In the genomic region with DNA sequence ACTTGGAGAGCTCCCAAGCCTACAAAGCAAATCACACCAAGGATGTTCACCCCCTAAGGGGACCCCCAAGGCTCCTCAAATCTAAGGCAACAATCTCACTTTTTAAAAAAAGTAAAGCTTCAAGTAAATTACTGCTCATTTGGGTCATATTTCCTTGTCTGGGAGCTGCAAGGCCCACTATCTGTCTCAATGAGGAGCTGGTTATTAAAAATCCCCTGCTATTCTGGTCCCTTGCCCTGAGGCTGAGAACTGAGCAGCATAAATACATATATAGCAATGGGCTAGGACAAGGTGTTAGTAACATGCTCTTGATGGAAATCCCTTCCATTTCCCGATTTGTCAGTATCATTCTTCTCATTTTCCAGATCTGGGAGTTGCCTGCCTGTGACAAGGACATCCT, we compare ENCODE assay signal across 9 cellular contexts.
A peak's percentile ranks its signal among the peaks of the same experiment; 100 is the strongest.
DNase-seq lines count a peak whose midpoint lies in the region; ATAC-seq and TF ChIP-seq lines count a peak whose summit lies in the region.
"Had no signal": no experiment of that assay in that cellular context is flagged by ENCODE, and none has a peak within 500 bp of the region (broad histone marks: within the 10 kb centered on the region; RNA-seq: fewer than 3 reads in every experiment).

No MANE protein-coding gene starts in this region.

- H3K27ac Mint-ChIP-seq in activated naive CD4-positive, alpha-beta T cell treated with anti-CD3 and anti-CD28 coated beads, Interleukin-2, amount 10 ng/mL, durations not matched to agents 7 days and 5 days = peak overlapping the region; percentile 92
- peak overlapping the region; percentile 91 for H3K27ac Mint-ChIP-seq in activated T-helper 2 cell treated with anti-CD3 and anti-CD28 coated beads, Interferon-gamma antibody, Interleukin-2, Interleukin-4, amounts not matched to agents 10 μg/mL and 5 μg/mL and 100 μg/mL, durations not matched to agents 14 hours and 24 hours and 36 hours

- in situ Hi-C loops in transverse colon (cut with MboI; ENCODE audit: low pct_ligation_motif_present in 1 of 4, low pct_unique_long_range_greater_than_20kb in 1 of 4, low sequenced_read_pairs in 3 of 4) = loop anchor here in 1 of 4 donors (25.0 kb wide), 1 partner anchor 156 kb away; no protein-coding TSS in a partner anchor

- TF ChIP-seq CTCF in lung (IDR thresholded peaks at IDR 0.05; ENCODE audit: control extremely low read depth, extremely low read depth) = no peak
- no peak for TF ChIP-seq CTCF in transverse colon (IDR thresholded peaks at IDR 0.05)

- H3K36me3 ChIP-seq in lung (ENCODE audit: control insufficient read depth in 2 of 2, insufficient read depth in 2 of 2, low read length in 2 of 2) (peaks cover 0 to 16% of the 10 kb centered on the region in 2 donors), transverse colon (peaks cover 0 to 7% (median 0%) of the 10 kb centered on the region in 4 donors)

- DNase-seq in activated naive CD4-positive, alpha-beta T cell treated with anti-CD3 and anti-CD28 coated beads, Interleukin-2, amount 10 ng/mL, durations not matched to agents 7 days and 5 days = no peak
- no peak for DNase-seq in activated naive CD4-positive, alpha-beta T cell treated with anti-CD3 and anti-CD28 coated beads, Interleukin-2, amount 50 U/mL, for 16 hours
- DNase-seq in activated T-helper 2 cell treated with anti-CD3 and anti-CD28 coated beads, Interferon-gamma antibody, Interleukin-2, Interleukin-4, amounts not matched to agents 10 μg/mL and 5 μg/mL and 100 μg/mL, durations not matched to agents 14 hours and 24 hours and 36 hours (ENCODE audit: low spot score) = no peak
- DNase-seq in lung (ENCODE audit: low spot score) (no peak), transverse colon (no peak), NCI-H446 treated with DMSO at 0.1 percent for 48 hours (lab: John Stamatoyannopoulos, UW) (no peak), NAMALWA (ENCODE audit: low spot score) (no peak), AML-193 (lab: John Stamatoyannopoulos, UW) (no peak)
- DNase-seq: NCI-H510A treated with DMSO at 0.1 percent for 48 hours had no signal

- H3K4me3 ChIP-seq in lung (no peak overlapping the region), transverse colon (no peak overlapping the region)

- H3K27me3 ChIP-seq in lung (ENCODE audit: control insufficient read depth, insufficient read depth) (no peaks in the 10 kb centered on the region), transverse colon (no peaks in the 10 kb centered on the region)

- H3K4me1 Mint-ChIP-seq in activated naive CD4-positive, alpha-beta T cell treated with anti-CD3 and anti-CD28 coated beads, Interleukin-2, amount 10 ng/mL, durations not matched to agents 7 days and 5 days = peaks cover 98% of the 10 kb centered on the region
- H3K4me1 Mint-ChIP-seq in activated T-helper 2 cell treated with anti-CD3 and anti-CD28 coated beads, Interferon-gamma antibody, Interleukin-2, Interleukin-4, amounts not matched to agents 10 μg/mL and 5 μg/mL and 100 μg/mL, durations not matched to agents 14 hours and 24 hours and 36 hours (ENCODE audit: low read depth) = peaks cover 93% of the 10 kb centered on the region

- peaks cover 98% of the 10 kb centered on the region for H3K36me3 Mint-ChIP-seq in activated naive CD4-positive, alpha-beta T cell treated with anti-CD3 and anti-CD28 coated beads, Interleukin-2, amount 10 ng/mL, durations not matched to agents 7 days and 5 days
- H3K36me3 Mint-ChIP-seq in activated T-helper 2 cell treated with anti-CD3 and anti-CD28 coated beads, Interferon-gamma antibody, Interleukin-2, Interleukin-4, amounts not matched to agents 10 μg/mL and 5 μg/mL and 100 μg/mL, durations not matched to agents 14 hours and 24 hours and 36 hours (ENCODE audit: low read depth) = peaks cover 99% of the 10 kb centered on the region

- no peaks in the 10 kb centered on the region for H3K27me3 Mint-ChIP-seq in activated naive CD4-positive, alpha-beta T cell treated with anti-CD3 and anti-CD28 coated beads, Interleukin-2, amount 10 ng/mL, durations not matched to agents 7 days and 5 days
- H3K27me3 Mint-ChIP-seq in activated T-helper 2 cell treated with anti-CD3 and anti-CD28 coated beads, Interferon-gamma antibody, Interleukin-2, Interleukin-4, amounts not matched to agents 10 μg/mL and 5 μg/mL and 100 μg/mL, durations not matched to agents 14 hours and 24 hours and 36 hours (ENCODE audit: low read depth) = no peaks in the 10 kb centered on the region

- H3K4me3 Mint-ChIP-seq in activated naive CD4-positive, alpha-beta T cell treated with anti-CD3 and anti-CD28 coated beads, Interleukin-2, amount 10 ng/mL, durations not matched to agents 7 days and 5 days = peak overlapping the region; percentile 14
- H3K4me3 Mint-ChIP-seq in activated T-helper 2 cell treated with anti-CD3 and anti-CD28 coated beads, Interferon-gamma antibody, Interleukin-2, Interleukin-4, amounts not matched to agents 10 μg/mL and 5 μg/mL and 100 μg/mL, durations not matched to agents 14 hours and 24 hours and 36 hours (ENCODE audit: low read depth) = peak overlapping the region; percentile 11

- TF ChIP-seq POLR2A in transverse colon (IDR thresholded peaks at IDR 0.05) = no peak

- H3K9me3 ChIP-seq in lung (ENCODE audit: control insufficient read depth in 2 of 2, insufficient read depth in 1 of 2, low read length in 1 of 2) = no peaks in the 10 kb centered on the region
- H3K9me3 ChIP-seq in transverse colon = no peaks in the 10 kb centered on the region

- H3K9me3 Mint-ChIP-seq in activated naive CD4-positive, alpha-beta T cell treated with anti-CD3 and anti-CD28 coated beads, Interleukin-2, amount 10 ng/mL, durations not matched to agents 7 days and 5 days = no peaks in the 10 kb centered on the region
- H3K9me3 Mint-ChIP-seq in activated T-helper 2 cell treated with anti-CD3 and anti-CD28 coated beads, Interferon-gamma antibody, Interleukin-2, Interleukin-4, amounts not matched to agents 10 μg/mL and 5 μg/mL and 100 μg/mL, durations not matched to agents 14 hours and 24 hours and 36 hours = no peaks in the 10 kb centered on the region

- no peak for TF ChIP-seq EP300 in transverse colon (IDR thresholded peaks at IDR 0.05; ENCODE audit: low read depth)

- ATAC-seq in lung (ENCODE audit: insufficient read depth, low FRiP score) = no peak

- WGBS in lung, 2 donors = 45 to 68% methylated on average over 1 of the region's 1 CpG
- WGBS in transverse colon (ENCODE audit: low coverage in 1 of 2), 2 donors = 75% methylated on average over 1 of the region's 1 CpG; no CpG with 5 or more reads in 1 of the 2 donors

- H3K4me1 ChIP-seq in lung (ENCODE audit: control insufficient read depth in 2 of 2, insufficient read depth in 2 of 2, low read length in 2 of 2) (peaks cover 31 to 51% of the 10 kb centered on the region in 2 donors), transverse colon (peaks cover 25 to 93% (median 44%) of the 10 kb centered on the region in 4 donors)

- intact Hi-C loops in activated T-helper 2 cell treated with anti-CD3 and anti-CD28 coated beads, Interferon-gamma antibody, Interleukin-2, Interleukin-4, amounts not matched to agents 10 μg/mL and 5 μg/mL and 100 μg/mL, durations not matched to agents 14 hours and 24 hours and 36 hours (cut with micrococcal nuclease) = loop anchor here (5.0 kb wide), 1 partner anchor 431 kb away; no protein-coding TSS in a partner anchor
- intact Hi-C loops in transverse colon (cut with DNase I; ENCODE audit: low total_unique reads) = no loop called here

- peak overlapping the region; percentile 84 to 92 for H3K27ac ChIP-seq in lung (ENCODE audit: low read depth in 1 of 2, low read length in 1 of 2)
- peak overlapping the region; percentile 55 to 75 (median 72) for H3K27ac ChIP-seq in transverse colon

- CTCF ChIA-PET in activated naive CD4-positive, alpha-beta T cell treated with anti-CD3 and anti-CD28 coated beads, Interleukin-2, amount 10 ng/mL, durations not matched to agents 7 days and 5 days (lab: Charles Lee) = interaction anchor here (0.8 to 3.5 kb wide), 9 partner anchors 37 to 362 kb away, joined by 3 to 15 read pairs (median 4); no protein-coding TSS in a partner anchor
